Comparison of ENCODE assay signal across 1 cellular context in genomic region chr6:47072667-47073066, GRCh38.
TF ChIP-seq lines count a peak whose summit lies in the region.

No MANE protein-coding gene starts in this region.

TF ChIP-seq in HCT116, 20 proteins besides CTCF, POLR2A, EP300 and RAD21 (continued from another document):
- TF ChIP-seq, protein P1, sequence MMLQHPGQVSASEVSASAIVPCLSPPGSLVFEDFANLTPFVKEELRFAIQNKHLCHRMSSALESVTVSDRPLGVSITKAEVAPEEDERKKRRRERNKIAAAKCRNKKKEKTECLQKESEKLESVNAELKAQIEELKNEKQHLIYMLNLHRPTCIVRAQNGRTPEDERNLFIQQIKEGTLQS (IDR thresholded peaks at IDR 0.05): no peak
- TF ChIP-seq TCF7L2 (IDR thresholded peaks at IDR 0.05; ENCODE audit: borderline replicate concordance, extremely low read depth, insufficient read depth, insufficient read length) (no peak), ZNF274 (IDR thresholded peaks at IDR 0.05; ENCODE audit: low read depth, low read length) (no peak), CEBPB (IDR thresholded peaks at IDR 0.05; ENCODE audit: low read depth) (no peak)
